1 cellular context compared by ENCODE assay signal in genomic region chr15:63194291-63194681, GRCh38.
TF ChIP-seq lines count a peak whose summit lies in the region.

No MANE protein-coding gene starts in this region.

TF ChIP-seq in IMR-90, 13 proteins besides CTCF, POLR2A, EP300 and RAD21:
- TF ChIP-seq MXI1 (IDR thresholded peaks at IDR 0.05; ENCODE audit: borderline replicate concordance, low read depth, low read length) (no peak), BHLHE40 (IDR thresholded peaks at IDR 0.05; ENCODE audit: low read depth, low read length) (no peak), RFX5 (IDR thresholded peaks at IDR 0.05; ENCODE audit: low read depth, low read length) (no peak), CEBPB (IDR thresholded peaks at IDR 0.05; ENCODE audit: low read depth, low read length) (no peak), MAZ (IDR thresholded peaks at IDR 0.05; ENCODE audit: borderline replicate concordance, low read depth, low read length) (no peak), CHD1 (IDR thresholded peaks at IDR 0.05; ENCODE audit: low read depth, low read length) (no peak), FOS (IDR thresholded peaks at IDR 0.05; ENCODE audit: low read depth, low read length) (no peak), RCOR1 (IDR thresholded peaks at IDR 0.05; ENCODE audit: insufficient replicate concordance, low read length) (no peak), SMC3 (IDR thresholded peaks at IDR 0.05; ENCODE audit: low read depth, low read length) (no peak), MAFK (IDR thresholded peaks at IDR 0.05; ENCODE audit: low read depth, low read length) (no peak), USF2 (IDR thresholded peaks at IDR 0.05; ENCODE audit: low read depth, low read length) (no peak), NFE2L2 (IDR thresholded peaks at IDR 0.05; ENCODE audit: low read depth, low read length) (no peak)
- TF ChIP-seq, protein P1, sequence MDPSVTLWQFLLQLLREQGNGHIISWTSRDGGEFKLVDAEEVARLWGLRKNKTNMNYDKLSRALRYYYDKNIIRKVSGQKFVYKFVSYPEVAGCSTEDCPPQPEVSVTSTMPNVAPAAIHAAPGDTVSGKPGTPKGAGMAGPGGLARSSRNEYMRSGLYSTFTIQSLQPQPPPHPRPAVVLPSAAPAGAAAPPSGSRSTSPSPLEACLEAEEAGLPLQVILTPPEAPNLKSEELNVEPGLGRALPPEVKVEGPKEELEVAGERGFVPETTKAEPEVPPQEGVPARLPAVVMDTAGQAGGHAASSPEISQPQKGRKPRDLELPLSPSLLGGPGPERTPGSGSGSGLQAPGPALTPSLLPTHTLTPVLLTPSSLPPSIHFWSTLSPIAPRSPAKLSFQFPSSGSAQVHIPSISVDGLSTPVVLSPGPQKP (IDR thresholded peaks at IDR 0.05; ENCODE audit: borderline replicate concordance, low read depth, low read length): no peak
